In genomic region chr1:237972186-237972585, GRCh38 we compare ENCODE assay signal across 18 cellular contexts.
DNase-seq lines count a peak whose midpoint lies in the region; ATAC-seq and TF ChIP-seq lines count a peak whose summit lies in the region.
"Had no signal": no experiment of that assay in that cellular context is flagged by ENCODE, and none has a peak within 500 bp of the region (broad histone marks: within the 10 kb centered on the region; RNA-seq: fewer than 3 reads in every experiment).

No MANE protein-coding gene starts in this region.

- H3K36me3 ChIP-seq in SK-N-SH (replicated peaks in 1 of 2; ENCODE audit: control insufficient read depth in 1 of 2, insufficient read depth in 2 of 2, low read length in 1 of 2) (no peaks in the 10 kb centered on the region), left ventricle myocardium inferior (no peaks in the 10 kb centered on the region)

- no peaks in the 10 kb centered on the region for H3K9me3 ChIP-seq in SK-N-SH
- no peaks in the 10 kb centered on the region for H3K9me3 ChIP-seq in left ventricle myocardium inferior (replicated peaks)

- ATAC-seq in SK-N-SH treated with all-trans-retinoic acid at 6 μM for 48 hours, result no peak
- ATAC-seq: GM12878 had no signal

- no peak overlapping the region for H2AFZ ChIP-seq in SK-N-SH (ENCODE audit: low read depth)
- H2AFZ ChIP-seq: GM23248 had no signal

- H3K9ac ChIP-seq in SK-N-SH, result no peak overlapping the region
- H3K9ac ChIP-seq: GM23248 had no signal

- H4K20me1 ChIP-seq in SK-N-SH (ENCODE audit: insufficient read depth), result no peaks in the 10 kb centered on the region

- POLR2A ChIA-PET in SK-N-SH (lab: Yijun Ruan, JAX), result no interaction called here

- no peak for TF ChIP-seq EP300 in SK-N-SH (IDR thresholded peaks at IDR 0.05; ENCODE audit: borderline replicate concordance in 1 of 2, low read depth in 1 of 2, low read length in 1 of 2)

- H3K4me2 ChIP-seq in SK-N-SH, result no peak overlapping the region

- H3K4me1 ChIP-seq in SK-N-SH (ENCODE audit: control insufficient read depth in 1 of 2, insufficient read depth in 2 of 2, low read depth in 1 of 2, low read length in 1 of 2) (peaks cover 0 to 13% of the 10 kb centered on the region in 2 experiments; a peak in 2 of 4 replicates), left ventricle myocardium inferior (no peaks in the 10 kb centered on the region)

- intact Hi-C loops in left ventricle myocardium inferior (cut with micrococcal nuclease), result no loop called here

- CTCF ChIA-PET in SK-N-SH (lab: Yijun Ruan, JAX), result no interaction called here

- no peaks in the 10 kb centered on the region for H3F3A ChIP-seq in SK-N-SH (replicated peaks; ENCODE audit: insufficient read depth)

- TF ChIP-seq CTCF in SK-N-SH (IDR thresholded peaks at IDR 0.05), result no peak
- TF ChIP-seq CTCF in left ventricle myocardium inferior (IDR thresholded peaks at IDR 0.05; ENCODE audit: borderline replicate concordance), result no peak

- no peaks in the 10 kb centered on the region for H3K79me2 ChIP-seq in SK-N-SH (ENCODE audit: insufficient read depth)

- TF ChIP-seq RAD21 in SK-N-SH (IDR thresholded peaks at IDR 0.05; ENCODE audit: low read length), result no peak

- WGBS in SK-N-SH (ENCODE audit: low lambda C conversion rate), result 52% methylated on average over 4 of the region's 4 CpGs

- H3K9me2 ChIP-seq in SK-N-SH, result no peaks in the 10 kb centered on the region

- H3K27me3 ChIP-seq in SK-N-SH (ENCODE audit: insufficient read depth) (no peaks in the 10 kb centered on the region), left ventricle myocardium inferior (ENCODE audit: low read depth) (peaks cover 14% of the 10 kb centered on the region)

- H3K4me3 ChIP-seq in SK-N-SH (ENCODE audit: low read depth in 2 of 2, low read length in 1 of 2), result no peak overlapping the region
- H3K4me3 ChIP-seq in left ventricle myocardium inferior, result no peak overlapping the region
- H3K4me3 ChIP-seq: GM12878, GM23248 had no signal

- peak; percentile 5 for DNase-seq in NCI-H510A treated with DMSO at 0.1 percent for 48 hours (lab: John Stamatoyannopoulos, UW)
- DNase-seq in NCI-H510A (lab: John Stamatoyannopoulos, UW), result no peak
- DNase-seq in SK-N-SH, result peak; percentile 4
- peak; percentile 94 for DNase-seq in NCI-H69 (lab: John Stamatoyannopoulos, UW)
- no peak for DNase-seq in left ventricle myocardium inferior
- DNase-seq in glomerular visceral epithelial cell (ENCODE audit: extremely low spot score), result no peak
- DNase-seq: C1 segment of cervical spinal cord; Calu3; CD4-positive, alpha-beta memory T cell; COR-L47; DMS79; EL; GDM1; GM23248; H7; HCEC 1CT had no signal

- H3K27ac ChIP-seq in SK-N-SH (ENCODE audit: low read depth in 2 of 2, low read length in 1 of 2) (peak overlapping the region in 1 of 2 experiments; percentile 58; a peak in 2 of 4 replicates), left ventricle myocardium inferior (replicated peaks) (no peak overlapping the region)
- H3K27ac ChIP-seq: GM23248 had no signal

TF ChIP-seq in SK-N-SH, 30 proteins besides CTCF, POLR2A, EP300 and RAD21:
- no peak for TF ChIP-seq CHD2 (IDR thresholded peaks at IDR 0.05; ENCODE audit: low read length, partially characterized antibody)
- TF ChIP-seq GABPA (IDR thresholded peaks at IDR 0.05; ENCODE audit: low read depth), result no peak
- no peak for TF ChIP-seq RXRA (IDR thresholded peaks at IDR 0.05; ENCODE audit: borderline replicate concordance, low read depth)
- TF ChIP-seq YY1 (IDR thresholded peaks at IDR 0.05; ENCODE audit: low read depth), result no peak
- TF ChIP-seq EZH2phosphoT487 (IDR thresholded peaks at IDR 0.05; ENCODE audit: borderline replicate concordance, low read depth), result no peak

TF ChIP-seq in SK-N-SH treated with all-trans-retinoic acid at 6 μM for 48 hours, 23 proteins besides CTCF, POLR2A, EP300 and RAD21:
- TF ChIP-seq TCF4 (CRISPR knock-in tag; IDR thresholded peaks at IDR 0.05; ENCODE audit: borderline replicate concordance), result no peak
- no peak for TF ChIP-seq ZNF565 (CRISPR knock-in tag; conservative IDR thresholded peaks at IDR 0.05; ENCODE audit: low read depth)
- TF ChIP-seq CREB5 (CRISPR knock-in tag; IDR thresholded peaks at IDR 0.05; ENCODE audit: low read depth), result no peak
- no peak for TF ChIP-seq CSRNP3 (CRISPR knock-in tag; IDR thresholded peaks at IDR 0.05)
- no peak for TF ChIP-seq PPARA (CRISPR knock-in tag; IDR thresholded peaks at IDR 0.05; ENCODE audit: borderline replicate concordance)
TF ChIP-seq in SK-N-SH treated with all-trans-retinoic acid at 6 μM for 48 hours: peak in this region for 0.

Comparison
In these comparisons a context has a peak if more than half of its experiments do, and no peak if none do; other contexts are left out.
1. DNase-seq: peak in NCI-H510A treated with DMSO at 0.1 percent for 48 hours (single experiment), SK-N-SH (single experiment) and NCI-H69 (single experiment); none in NCI-H510A (single experiment), left ventricle myocardium inferior (single experiment) and glomerular visceral epithelial cell (single experiment).